Comparison of ENCODE assay signal across 26 cellular contexts in genomic region chr3:74314696-74315095, GRCh38.
"Had no signal": no experiment of that assay in that cellular context is flagged by ENCODE, and none has a peak within 500 bp of the region (broad histone marks: within the 10 kb centered on the region; RNA-seq: fewer than 3 reads in every experiment).

No MANE protein-coding gene starts in this region.

- H3K4me3 ChIP-seq: esophagus squamous epithelium, gastroesophageal sphincter, hepatocyte, right atrium auricular region, stomach, tibial artery had no signal

- H3K36me3 ChIP-seq: esophagus squamous epithelium, gastroesophageal sphincter, right atrium auricular region, stomach, tibial artery had no signal

- FAIRE-seq: kidney had no signal

- H3K4me1 Mint-ChIP-seq: activated CD4-positive, alpha-beta T cell treated with anti-CD3 and anti-CD28 coated beads, Interleukin-2, amount 10 ng/mL, durations not matched to agents 7 days and 5 days; activated naive CD4-positive, alpha-beta T cell treated with anti-CD3 and anti-CD28 coated beads, Interleukin-2, amount 50 U/mL, for 24 hours; activated naive CD8-positive, alpha-beta T cell treated with anti-CD3 and anti-CD28 coated beads, Interleukin-2, amount 50 U/mL, for 24 hours; activated T-helper 17 cell treated with anti-CD3 and anti-CD28 coated beads, Interleukin-2, amount 50 U/mL, for 72 hours; central memory CD8-positive, alpha-beta T cell; endodermal cell; immature natural killer cell; memory B cell; natural killer cell; stimulated activated naive B cell treated with anti-CD40 and anti-IgM and Interleukin-4, amounts not matched to agents 10 μg/mL and 1 μg/mL and 100 μg/mL, for 72 hours; T-helper 17 cell had no signal

- H3K27me3 ChIP-seq: esophagus squamous epithelium, gastroesophageal sphincter, hepatocyte, right atrium auricular region, stomach, tibial artery had no signal

- H3K27ac Mint-ChIP-seq: activated CD4-positive, alpha-beta T cell treated with anti-CD3 and anti-CD28 coated beads, Interleukin-2, amount 10 ng/mL, durations not matched to agents 7 days and 5 days; activated CD8-positive, alpha-beta T cell treated with anti-CD3 and anti-CD28 coated beads for 36 hours; activated naive CD4-positive, alpha-beta T cell treated with anti-CD3 and anti-CD28 coated beads, Interleukin-2, amount 50 U/mL, for 24 hours; activated naive CD8-positive, alpha-beta T cell treated with anti-CD3 and anti-CD28 coated beads, Interleukin-2, amount 50 U/mL, for 24 hours; activated T-helper 17 cell treated with anti-CD3 and anti-CD28 coated beads, Interleukin-2, amount 50 U/mL, for 72 hours; dendritic cell treated with granulocyte-macrophage colony-stimulating factor and Interleukin-4, amounts not matched to agents 40 ng/mL and 50 ng/mL, for 4 days; endodermal cell; immature natural killer cell; memory B cell; natural killer cell; stimulated activated naive B cell treated with anti-CD40 and anti-IgM and Interleukin-4, amounts not matched to agents 10 μg/mL and 1 μg/mL and 100 μg/mL, for 72 hours; T-helper 17 cell; WTC11 had no signal

- H3K4me3 Mint-ChIP-seq: activated CD4-positive, alpha-beta T cell treated with anti-CD3 and anti-CD28 coated beads, Interleukin-2, amount 10 ng/mL, durations not matched to agents 7 days and 5 days; activated CD8-positive, alpha-beta T cell treated with anti-CD3 and anti-CD28 coated beads for 36 hours; activated naive CD4-positive, alpha-beta T cell treated with anti-CD3 and anti-CD28 coated beads, Interleukin-2, amount 50 U/mL, for 24 hours; activated naive CD8-positive, alpha-beta T cell treated with anti-CD3 and anti-CD28 coated beads, Interleukin-2, amount 50 U/mL, for 24 hours; activated T-cell treated with anti-CD3 and anti-CD28 coated beads, Interleukin-2, amount 50 U/mL, for 4 hours; activated T-helper 17 cell treated with anti-CD3 and anti-CD28 coated beads, Interleukin-2, amount 50 U/mL, for 72 hours; central memory CD8-positive, alpha-beta T cell; dendritic cell treated with granulocyte-macrophage colony-stimulating factor and Interleukin-4, amounts not matched to agents 40 ng/mL and 50 ng/mL, for 4 days; endodermal cell; immature natural killer cell; memory B cell; natural killer cell; stimulated activated naive B cell treated with anti-CD40 and anti-IgM and Interleukin-4, amounts not matched to agents 10 μg/mL and 1 μg/mL and 100 μg/mL, for 72 hours; T-helper 17 cell; WTC11 had no signal

- DNase-seq: activated CD4-positive, alpha-beta T cell treated with anti-CD3 and anti-CD28 coated beads for 1 hour; activated CD4-positive, alpha-beta T cell treated with anti-CD3 and anti-CD28 coated beads, Interleukin-2, amount 10 ng/mL, durations not matched to agents 7 days and 5 days; activated CD8-positive, alpha-beta T cell treated with anti-CD3 and anti-CD28 coated beads for 36 hours; activated naive CD8-positive, alpha-beta T cell treated with anti-CD3 and anti-CD28 coated beads, Interleukin-2, amount 50 U/mL, for 24 hours; activated T-cell treated with anti-CD3 and anti-CD28 coated beads, Interleukin-2, amount 50 U/mL, for 4 hours; amygdala; endodermal cell; esophagus squamous epithelium; immature natural killer cell; kidney; natural killer cell; stimulated activated CD4-positive, alpha-beta T cell treated with anti-CD3 and anti-CD28 coated beads, Interleukin-15, amount 100 ng/mL, for 24 hours; stimulated activated CD4-positive, alpha-beta T cell treated with anti-CD3 and anti-CD28 coated beads, Interleukin-2, amount 100 ng/mL, for 24 hours; stimulated activated naive B cell treated with anti-CD40 and anti-IgM and Interleukin-4, amounts not matched to agents 10 μg/mL and 1 μg/mL and 100 μg/mL, for 72 hours; stomach; T-helper 17 cell; tibial artery had no signal

- H3K36me3 Mint-ChIP-seq: activated naive CD4-positive, alpha-beta T cell treated with anti-CD3 and anti-CD28 coated beads, Interleukin-2, amount 50 U/mL, for 24 hours; immature natural killer cell; memory B cell; natural killer cell; stimulated activated naive B cell treated with anti-CD40 and anti-IgM and Interleukin-4, amounts not matched to agents 10 μg/mL and 1 μg/mL and 100 μg/mL, for 72 hours had no signal

- H3K27ac ChIP-seq: esophagus squamous epithelium, gastroesophageal sphincter, hepatocyte, right atrium auricular region, stomach, tibial artery had no signal

- H3K4me1 ChIP-seq: esophagus squamous epithelium, gastroesophageal sphincter, right atrium auricular region, stomach, tibial artery had no signal

- H3K9me3 ChIP-seq: right atrium auricular region, tibial artery had no signal

- H3K27me3 Mint-ChIP-seq: activated CD4-positive, alpha-beta T cell treated with anti-CD3 and anti-CD28 coated beads, Interleukin-2, amount 10 ng/mL, durations not matched to agents 7 days and 5 days; activated CD8-positive, alpha-beta T cell treated with anti-CD3 and anti-CD28 coated beads for 36 hours; activated naive CD4-positive, alpha-beta T cell treated with anti-CD3 and anti-CD28 coated beads, Interleukin-2, amount 50 U/mL, for 24 hours; activated naive CD8-positive, alpha-beta T cell treated with anti-CD3 and anti-CD28 coated beads, Interleukin-2, amount 50 U/mL, for 24 hours; activated T-helper 17 cell treated with anti-CD3 and anti-CD28 coated beads, Interleukin-2, amount 50 U/mL, for 72 hours; central memory CD8-positive, alpha-beta T cell; dendritic cell treated with granulocyte-macrophage colony-stimulating factor and Interleukin-4, amounts not matched to agents 40 ng/mL and 50 ng/mL, for 4 days; memory B cell; stimulated activated naive B cell treated with anti-CD40 and anti-IgM and Interleukin-4, amounts not matched to agents 10 μg/mL and 1 μg/mL and 100 μg/mL, for 72 hours; T-helper 17 cell had no signal
